Comparison of ENCODE assay signal across 8 cellular contexts in the genomic region with DNA sequence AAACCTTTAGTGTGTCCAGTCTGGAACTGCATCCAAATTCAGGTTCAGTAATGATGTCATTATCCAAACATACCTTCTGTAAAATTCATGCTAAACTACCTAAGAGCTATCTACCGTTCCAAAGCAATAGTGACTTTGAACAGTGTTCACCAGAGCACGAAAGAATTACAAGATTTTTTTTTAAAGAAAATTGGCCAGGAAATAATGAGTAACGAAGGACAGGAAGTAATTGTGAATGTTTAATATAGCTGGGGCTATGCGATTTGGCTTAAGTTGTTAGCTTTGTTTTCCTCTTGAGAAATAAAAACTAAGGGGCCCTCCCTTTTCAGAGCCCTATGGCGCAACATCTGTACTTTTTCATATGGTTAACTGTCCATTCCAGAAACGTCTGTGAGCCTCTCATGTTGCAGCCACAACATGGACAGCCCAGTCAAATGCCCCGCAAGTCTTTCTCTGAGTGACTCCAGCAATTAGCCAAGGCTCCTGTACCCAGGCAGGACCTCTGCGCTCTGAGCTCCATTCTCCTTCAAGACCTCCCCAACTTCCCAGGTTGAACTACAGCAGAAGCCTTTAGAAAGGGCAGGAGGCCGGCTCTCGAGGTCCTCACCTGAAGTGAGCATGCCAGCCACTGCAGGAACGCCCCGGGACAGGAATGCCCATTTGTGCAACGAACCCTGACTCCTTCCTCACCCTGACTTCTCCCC. TPM values are rescaled to one million over a fixed set of nuclear protein-coding genes. Genes with fewer than 3 reads are reported as not detected.
DNase-seq lines count a peak whose midpoint lies in the region; ATAC-seq and TF ChIP-seq lines count a peak whose summit lies in the region.

No MANE protein-coding gene starts in this region.

- H4K20me1 ChIP-seq in KMS-11 (ENCODE audit: insufficient read depth): no peaks in the 10 kb centered on the region

- intact Hi-C loops in spleen (cut with DNase I; ENCODE audit: low total_unique reads): loop anchor here (10.0 kb wide), 1 partner anchor 105 kb away; a partner anchor contains a TSS

- H3K36me3 ChIP-seq in KMS-11 (ENCODE audit: insufficient read depth): no peaks in the 10 kb centered on the region
- H3K36me3 ChIP-seq in spleen: no peaks in the 10 kb centered on the region

- H3K27ac ChIP-seq in KMS-11 (peak overlapping the region; percentile 94), spleen (peak overlapping the region; percentile 85 to 99 (median 98))

- 3 to 10% (median 6%) methylated on average over 13 of the region's 13 CpGs for WGBS in spleen, 5 donors

- peak; percentile 89 for DNase-seq in AG09319 (ENCODE audit: extremely low read depth, low read depth)
- DNase-seq in astrocyte of the spinal cord (ENCODE audit: low read depth, low spot score): peak; percentile 77
- no peak for DNase-seq in spleen
- no peak for DNase-seq in UCSD-AML1 (lab: John Stamatoyannopoulos, UW; ENCODE audit: unreplicated experiment)

- ATAC-seq in GM19395 (IDR thresholded peaks at IDR 0.05; ENCODE audit: unreplicated experiment) (peak; percentile 4), HG02884 (IDR thresholded peaks at IDR 0.05; ENCODE audit: unreplicated experiment) (no peak)

- H3K79me2 ChIP-seq in KMS-11 (ENCODE audit: insufficient read depth, low read depth): peaks cover 46% of the 10 kb centered on the region

- H3K9ac ChIP-seq in KMS-11: peak overlapping the region; percentile 98

- peaks cover 57% of the 10 kb centered on the region for H3K4me1 ChIP-seq in KMS-11 (ENCODE audit: low read depth, poor library complexity, severe bottlenecking)
- peaks cover 28 to 85% (median 65%) of the 10 kb centered on the region in 6 donors for H3K4me1 ChIP-seq in spleen

- H3K27me3 ChIP-seq in KMS-11 (ENCODE audit: insufficient read depth, low read depth) (no peaks in the 10 kb centered on the region), spleen (replicated peaks in 1 of 7) (no peaks in the 10 kb centered on the region)

- peak overlapping the region; percentile 89 for H3K4me2 ChIP-seq in KMS-11

- H3K9me3 ChIP-seq in iPS-18c (ENCODE audit: control insufficient read depth, insufficient read depth, low read length) (peaks cover 2% of the 10 kb centered on the region), spleen (peaks cover 0 to 10% (median 7%) of the 10 kb centered on the region in 8 donors)

- TF ChIP-seq CTCF in AG09319 (IDR thresholded peaks at IDR 0.05; ENCODE audit: low read depth, low read length): no peak
- TF ChIP-seq CTCF in KMS-11 (conservative IDR thresholded peaks at IDR 0.05; ENCODE audit: low read depth, low read length): no peak
- no peak for TF ChIP-seq CTCF in astrocyte of the spinal cord (IDR thresholded peaks at IDR 0.05; ENCODE audit: low read depth, low read length)
- no peak for TF ChIP-seq CTCF in spleen (IDR thresholded peaks at IDR 0.05 in 8 of 11, conservative IDR thresholded peaks at IDR 0.05 in 3 of 11)

- H2AFZ ChIP-seq in KMS-11 (ENCODE audit: low read depth): peak overlapping the region; percentile 68

- no peak overlapping the region for H3K4me3 ChIP-seq in KMS-11 (IDR thresholded peaks at IDR 0.05; ENCODE audit: insufficient read depth, low read depth, low read length)
- H3K4me3 ChIP-seq in astrocyte of the spinal cord (ENCODE audit: low read depth, low read length): peak overlapping the region; percentile 90
- peak overlapping the region; percentile 89 for H3K4me3 ChIP-seq in iPS-18c (ENCODE audit: insufficient read depth, low read depth, low read length)
- peak overlapping the region; percentile 64 to 88 (median 84) for H3K4me3 ChIP-seq in spleen

- in situ Hi-C loops in astrocyte of the spinal cord (cut with HindIII; ENCODE audit: low sequenced_read_pairs): no loop called here

- no peak for TF ChIP-seq POLR2A in spleen (IDR thresholded peaks at IDR 0.05)

RNA-seq across cellular contexts. Expression of a gene that starts 0.6 kb away (rescaled TPM):
- total RNA-seq in spleen: 10 to 100 TPM; 29.9 to 50.6 (median 36.4) TPM
- polyA plus RNA-seq in spleen: 1 to 10 TPM; 7.6 to 9.7 (median 8.3) TPM

RNA-seq across cellular contexts. Expression of a gene that starts 37.4 kb away (rescaled TPM):
- total RNA-seq in spleen: 1,000 to 10,000 TPM in 1 of 7 donors, 100 to 1,000 TPM in 6; 128 to 1,421 (median 242) TPM
- 100 to 1,000 TPM; 104 to 324 (median 224) TPM for polyA plus RNA-seq in spleen

Comparison
In these comparisons a context has a peak if more than half of its experiments do, and no peak if none do; other contexts are left out.
1. DNase-seq: peak in AG09319 (single experiment) and astrocyte of the spinal cord (single experiment); none in spleen (single experiment) and UCSD-AML1 (single experiment).